In the genomic region with DNA sequence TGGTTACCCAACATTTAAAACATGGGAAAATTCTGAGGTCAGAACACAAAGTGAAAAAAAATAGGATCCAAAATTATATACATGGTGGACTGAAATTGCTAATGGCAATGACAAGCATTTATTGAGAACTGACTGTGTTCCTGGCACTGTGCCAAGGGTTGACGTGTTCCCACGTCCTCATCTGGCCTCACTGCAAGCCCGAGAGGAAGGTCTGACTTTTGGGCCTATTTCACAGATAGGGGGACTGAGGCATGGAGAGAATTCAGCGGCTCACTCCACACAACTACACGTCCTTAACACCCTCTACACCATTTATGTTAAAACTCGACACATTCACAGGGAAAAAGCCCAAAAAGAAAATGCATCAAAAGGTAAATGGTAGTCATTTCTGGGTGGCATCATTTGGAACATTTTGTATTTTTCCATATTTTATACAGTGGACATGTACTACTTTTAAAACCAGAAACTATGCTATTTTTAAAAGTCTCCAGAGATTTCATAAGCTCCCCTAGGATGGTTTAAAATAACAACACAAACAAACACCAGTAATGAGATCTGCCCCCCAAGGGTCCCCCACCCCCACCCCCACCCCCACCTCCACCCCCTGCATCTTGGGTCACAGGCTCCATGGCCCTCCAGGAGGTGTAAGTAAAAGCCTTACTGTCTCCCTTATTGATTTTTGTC, we compare ENCODE assay signal across 9 cellular contexts. TPM values are rescaled to one million over a fixed set of nuclear protein-coding genes. Genes with fewer than 3 reads are reported as not detected.
A peak's percentile ranks its signal among the peaks of the same experiment; 100 is the strongest.
DNase-seq lines count a peak whose midpoint lies in the region; ATAC-seq and TF ChIP-seq lines count a peak whose summit lies in the region.
"Had no signal": no experiment of that assay in that cellular context is flagged by ENCODE, and none has a peak within 500 bp of the region (broad histone marks: within the 10 kb centered on the region; RNA-seq: fewer than 3 reads in every experiment).

No MANE protein-coding gene starts in this region.

- WGBS in smooth muscle cell (ENCODE audit: low lambda C conversion rate), result 86% methylated on average over 6 of the region's 6 CpGs

- no peaks in the 10 kb centered on the region for H3K27me3 ChIP-seq in smooth muscle cell (ENCODE audit: low read depth)

- DNase-seq in CD14-positive monocyte (ENCODE audit: low spot score) (peak; percentile 91), NCI-H146 (lab: John Stamatoyannopoulos, UW) (peak; percentile 71), choroid plexus epithelial cell (ENCODE audit: low read depth) (peak; percentile 76), mesenteric fat pad (ENCODE audit: low spot score) (peak; percentile 92), activated gamma-delta T cell treated with Interleukin-2 at 50 U/mL for 16 hours (no peak), dedifferentiated amniotic fluid mesenchymal stem cell (ENCODE audit: extremely low spot score) (no peak), smooth muscle cell (lab: John Stamatoyannopoulos, UW; ENCODE audit: unreplicated experiment) (no peak)

- H3K4me3 ChIP-seq in choroid plexus epithelial cell (ENCODE audit: low read depth, low read length) (no peak overlapping the region), smooth muscle cell (no peak overlapping the region)

- H3K4me2 ChIP-seq in smooth muscle cell, result no peak overlapping the region

- no peak overlapping the region for H3K9ac ChIP-seq in smooth muscle cell (ENCODE audit: low read depth)

- intact Hi-C loops in CD14-positive monocyte (cut with micrococcal nuclease), result no loop called here

- H3K36me3 Mint-ChIP-seq in CD14-positive monocyte, result peaks cover 13 to 36% of the 10 kb centered on the region in 2 donors

- H3K27ac ChIP-seq in smooth muscle cell (ENCODE audit: low read depth), result no peak overlapping the region

- no peak for ATAC-seq in GM18505 (IDR thresholded peaks at IDR 0.05; ENCODE audit: unreplicated experiment)

- TF ChIP-seq POLR2A in GM18505 (IDR thresholded peaks at IDR 0.05; ENCODE audit: borderline replicate concordance, extremely low read depth, insufficient read depth, insufficient read length), result no peak

- no peaks in the 10 kb centered on the region for H3K4me1 ChIP-seq in smooth muscle cell (ENCODE audit: low read depth)

- H3F3A ChIP-seq in smooth muscle cell (ENCODE audit: low read depth), result no peaks in the 10 kb centered on the region

- no peaks in the 10 kb centered on the region for H3K9me3 ChIP-seq in smooth muscle cell (replicated peaks; ENCODE audit: low read depth)

- peak overlapping the region in 1 of 2 donors; percentile 71 for H3K4me3 Mint-ChIP-seq in CD14-positive monocyte
- H3K4me3 Mint-ChIP-seq: neural crest cell had no signal

- no peak overlapping the region for H2AFZ ChIP-seq in smooth muscle cell (ENCODE audit: low read depth)

- H3K79me2 ChIP-seq in smooth muscle cell (ENCODE audit: low read depth), result no peaks in the 10 kb centered on the region

- peaks cover 3 to 9% (median 7%) of the 10 kb centered on the region in 3 donors for H3K27me3 Mint-ChIP-seq in CD14-positive monocyte (ENCODE audit: low read depth in 3 of 3)

- no peaks in the 10 kb centered on the region for H3K36me3 ChIP-seq in smooth muscle cell (ENCODE audit: low read depth)

- H3K4me1 Mint-ChIP-seq in CD14-positive monocyte, result peaks cover 22% of the 10 kb centered on the region

- peak overlapping the region; percentile 30 to 85 (median 75) for H3K27ac Mint-ChIP-seq in CD14-positive monocyte

- no peak for TF ChIP-seq CTCF in CD14-positive monocyte (IDR thresholded peaks at IDR 0.05)
- TF ChIP-seq CTCF in choroid plexus epithelial cell (conservative IDR thresholded peaks at IDR 0.05; ENCODE audit: low read depth, low read length), result no peak
- TF ChIP-seq CTCF in smooth muscle cell (IDR thresholded peaks at IDR 0.05; ENCODE audit: borderline replicate concordance, insufficient read depth, poor library complexity, severe bottlenecking), result no peak

- no peaks in the 10 kb centered on the region for H4K20me1 ChIP-seq in smooth muscle cell (ENCODE audit: low read depth)

- H3K9me3 Mint-ChIP-seq in CD14-positive monocyte, result peaks cover 0 to 7% (median 3%) of the 10 kb centered on the region in 7 donors
- H3K9me3 Mint-ChIP-seq: neural crest cell had no signal

RNA-seq across cellular contexts. Expression of a gene that starts 27.7 kb away (rescaled TPM):
- polyA plus RNA-seq in CD14-positive monocyte (10 to 100 TPM; 23.2 to 33.7 TPM), smooth muscle cell (1.3 and 3.9 TPM in 2 replicates)
- total RNA-seq in mesenteric fat pad (47.4 TPM), smooth muscle cell (2.8 and 3.5 TPM in 2 replicates)

Comparison
In these comparisons a context has a peak if more than half of its experiments do, and no peak if none do; other contexts are left out.
1. DNase-seq: peak in CD14-positive monocyte (single experiment), NCI-H146 (single experiment), choroid plexus epithelial cell (single experiment) and mesenteric fat pad (single experiment); none in activated gamma-delta T cell treated with Interleukin-2 at 50 U/mL for 16 hours (single experiment), dedifferentiated amniotic fluid mesenchymal stem cell (single experiment) and smooth muscle cell (single experiment).
2. RNA of a gene that starts 27.7 kb away (total RNA-seq): 47.4 TPM in mesenteric fat pad (single experiment); 2.8 to 3.5 TPM in smooth muscle cell; every median in the first group is over 10 times any median in the second.